20 cellular contexts compared by ENCODE assay signal in the genomic region with DNA sequence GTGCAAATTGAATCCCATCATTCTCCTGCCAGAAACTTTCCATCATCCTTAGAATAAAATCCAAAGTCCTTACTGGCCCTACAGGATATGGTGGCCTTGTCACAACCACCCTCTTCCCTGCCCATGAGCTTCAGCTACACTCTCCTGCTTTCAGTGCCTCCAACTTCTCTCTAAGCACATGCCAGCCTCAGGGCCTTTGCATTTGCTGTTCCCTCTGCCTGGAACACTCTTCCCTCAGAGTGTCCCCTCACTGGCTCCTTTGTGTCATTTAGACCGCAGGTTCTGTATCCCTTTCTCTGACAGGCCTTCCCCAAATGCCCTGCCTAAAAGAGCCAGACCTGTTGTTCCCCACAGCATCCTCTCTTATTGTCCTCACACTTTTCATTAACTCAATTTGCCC. TPM values are rescaled to one million over a fixed set of nuclear protein-coding genes. Genes with fewer than 3 reads are reported as not detected.
DNase-seq lines count a peak whose midpoint lies in the region; ATAC-seq and TF ChIP-seq lines count a peak whose summit lies in the region.
"Had no signal": no experiment of that assay in that cellular context is flagged by ENCODE, and none has a peak within 500 bp of the region (broad histone marks: within the 10 kb centered on the region; RNA-seq: fewer than 3 reads in every experiment).

No MANE protein-coding gene starts in this region.

- CTCF ChIA-PET in IMR-90 (lab: Yijun Ruan, JAX) = no interaction called here
- CTCF ChIA-PET in activated B cell treated with CpG ODN at 0.5 μM for 24 hours (lab: Charles Lee) = no interaction called here

- peak overlapping the region; percentile 18; the same call in 1 of the 3 replicates for H2BK15ac ChIP-seq in IMR-90 (ENCODE audit: low read depth, low read length)

- in situ Hi-C loops in IMR-90 (cut with MboI; ENCODE audit: low sequenced_read_pairs) (no loop called here), transverse colon (cut with MboI; ENCODE audit: low pct_ligation_motif_present in 1 of 4, low pct_unique_long_range_greater_than_20kb in 1 of 4, low sequenced_read_pairs in 3 of 4) (no loop called here)

- no peak overlapping the region for H4K5ac ChIP-seq in IMR-90 (ENCODE audit: low read depth, low read length)

- no TSS peak for BruUV-seq in IMR-90 (replicated peaks; lab: Mats Ljungman, UMichigan)

- no peak overlapping the region; a peak in 1 of 4 replicates for H4K8ac ChIP-seq in IMR-90 (ENCODE audit: low read depth in 2 of 2, low read length in 2 of 2)

- H3K36me3 Mint-ChIP-seq in CD14-positive monocyte (peaks cover 79 to 88% of the 10 kb centered on the region in 2 donors), activated B cell treated with CpG ODN at 0.5 μM for 24 hours (ENCODE audit: low read depth) (peaks cover 75% of the 10 kb centered on the region)
- no peaks in the 10 kb centered on the region for H3K36me3 Mint-ChIP-seq in T-helper 2 cell treated with Interferon-gamma antibody and Interleukin-4, amounts not matched to agents 5 μg/mL and 100 μg/mL, for 36 hours (ENCODE audit: low read depth)
- H3K36me3 Mint-ChIP-seq: CD8-positive, alpha-beta T cell; T-cell had no signal

- H3K4me3 ChIP-seq in IMR-90 (ENCODE audit: insufficient read depth, low read depth, low read length) (no peak overlapping the region), spleen (peak overlapping the region in 1 of 8 donors; percentile 43), transverse colon (no peak overlapping the region)
- H3K4me3 ChIP-seq: A549 had no signal

- no peak for TF ChIP-seq RAD21 in IMR-90 (IDR thresholded peaks at IDR 0.05; ENCODE audit: low read length)

- peaks cover 9% of the 10 kb centered on the region; the same call in 1 of the 2 replicates for H4K20me1 ChIP-seq in IMR-90 (ENCODE audit: insufficient read depth, low read length)

- H3K4me1 ChIP-seq in IMR-90 (ENCODE audit: control insufficient read depth, insufficient read depth, low read length) (peaks cover 10% of the 10 kb centered on the region), spleen (peaks cover 0 to 70% (median 31%) of the 10 kb centered on the region in 6 donors), transverse colon (no peaks in the 10 kb centered on the region)
- H3K4me1 ChIP-seq: A549 had no signal

- 0 out of 2 replicates have a peak overlapping the region, but pooled peaks have one; percentile 41 for H3K14ac ChIP-seq in IMR-90 (replicated peaks; ENCODE audit: low read depth, low read length)

- POLR2A ChIA-PET in IMR-90 (lab: Charles Lee; ENCODE audit: unreplicated experiment) = no interaction called here
- POLR2A ChIA-PET in activated B cell treated with CpG ODN at 0.5 μM for 24 hours (lab: Charles Lee) = no interaction called here

- dilution Hi-C loops in IMR-90 (cut with HindIII; ENCODE audit: low sequenced_read_pairs, unreplicated experiment) = no loop called here

- no CpG with 5 or more reads among the region's 1 CpG for WGBS in IMR-90 (ENCODE audit: extremely low coverage in 2 of 2, insufficient read length in 1 of 2), 2 experiments
- WGBS in spleen, 5 donors = 69 to 95% (median 79%) methylated on average over 1 of the region's 1 CpG
- 79 to 89% methylated on average over 1 of the region's 1 CpG for WGBS in transverse colon (ENCODE audit: low coverage in 1 of 2), 2 donors

- H3K4me1 Mint-ChIP-seq in CD14-positive monocyte (peaks cover 56% of the 10 kb centered on the region), activated B cell treated with CpG ODN at 0.5 μM for 24 hours (peaks cover 40% of the 10 kb centered on the region)
- peaks cover 13% of the 10 kb centered on the region for H3K4me1 Mint-ChIP-seq in T-helper 2 cell treated with Interferon-gamma antibody and Interleukin-4, amounts not matched to agents 5 μg/mL and 100 μg/mL, for 36 hours (ENCODE audit: low read depth)

- H3K4ac ChIP-seq in IMR-90 (ENCODE audit: low read depth, low read length) = peak overlapping the region; percentile 59; the same call in 1 of the 2 replicates

- H2AFZ ChIP-seq in IMR-90 (replicated peaks; ENCODE audit: low read length, poor library complexity) = peak overlapping the region; percentile 9

- TF ChIP-seq CTCF in CD14-positive monocyte (IDR thresholded peaks at IDR 0.05) (no peak), IMR-90 (conservative IDR thresholded peaks at IDR 0.05; ENCODE audit: low read depth, low read length) (no peak), activated B cell treated with CpG ODN at 0.5 μM for 24 hours (IDR thresholded peaks at IDR 0.05) (no peak), spleen (IDR thresholded peaks at IDR 0.05 in 8 of 11, conservative IDR thresholded peaks at IDR 0.05 in 3 of 11) (no peak), transverse colon (IDR thresholded peaks at IDR 0.05) (no peak)

- TF ChIP-seq POLR2A in IMR-90 (IDR thresholded peaks at IDR 0.05; ENCODE audit: low read depth, low read length) = no peak
- TF ChIP-seq POLR2A in spleen (IDR thresholded peaks at IDR 0.05) = no peak
- TF ChIP-seq POLR2A in transverse colon (IDR thresholded peaks at IDR 0.05) = no peak

- H3K79me1 ChIP-seq in IMR-90 (ENCODE audit: low read depth in 1 of 2, low read length in 2 of 2) = no peaks in the 10 kb centered on the region

- peak overlapping the region; percentile 11; the same call in 1 of the 2 replicates for H4K91ac ChIP-seq in IMR-90 (ENCODE audit: insufficient read depth, low read depth, low read length)

- peak overlapping the region; percentile 97 to 100 (median 99) for H3K27ac Mint-ChIP-seq in CD14-positive monocyte
- peak overlapping the region; percentile 15 for H3K27ac Mint-ChIP-seq in activated B cell treated with CpG ODN at 0.5 μM for 24 hours
- H3K27ac Mint-ChIP-seq in T-helper 2 cell treated with Interferon-gamma antibody and Interleukin-4, amounts not matched to agents 5 μg/mL and 100 μg/mL, for 36 hours = no peak overlapping the region
- H3K27ac Mint-ChIP-seq: CD8-positive, alpha-beta T cell had no signal

- H2AK9ac ChIP-seq in IMR-90 (replicated peaks; ENCODE audit: low read depth, low read length, poor library complexity) = peak overlapping the region; percentile 46

- H3K23ac ChIP-seq in IMR-90 (ENCODE audit: low read depth, low read length) = peak overlapping the region; percentile 27; the same call in 1 of the 2 replicates

- H3K9ac ChIP-seq in IMR-90 (ENCODE audit: low read depth, low read length) = no peak overlapping the region

- intact Hi-C loops in CD14-positive monocyte (cut with micrococcal nuclease) (loop anchor here in 1 of 2 donors (5.0 kb wide), 1 partner anchor 33 kb away; no protein-coding TSS in a partner anchor), IMR-90 (cut with micrococcal nuclease) (no loop called here), activated B cell treated with CpG ODN at 0.5 μM for 24 hours (cut with micrococcal nuclease) (no loop called here), spleen (cut with DNase I; ENCODE audit: low total_unique reads) (no loop called here), transverse colon (cut with DNase I; ENCODE audit: low total_unique reads) (no loop called here)

- H3K18ac ChIP-seq in IMR-90 (ENCODE audit: low read depth, low read length) = no peak overlapping the region

- no peak for TF ChIP-seq EP300 in transverse colon (IDR thresholded peaks at IDR 0.05; ENCODE audit: low read depth)

- peaks cover 0 to 2% (median 0%) of the 10 kb centered on the region in 7 donors for H3K9me3 Mint-ChIP-seq in CD14-positive monocyte
- H3K9me3 Mint-ChIP-seq in activated B cell treated with CpG ODN at 0.5 μM for 24 hours = no peaks in the 10 kb centered on the region
- no peaks in the 10 kb centered on the region for H3K9me3 Mint-ChIP-seq in T-helper 2 cell treated with Interferon-gamma antibody and Interleukin-4, amounts not matched to agents 5 μg/mL and 100 μg/mL, for 36 hours
- H3K9me3 Mint-ChIP-seq: CD8-positive, alpha-beta T cell; T-cell had no signal

- H3K56ac ChIP-seq in IMR-90 (ENCODE audit: extremely low read depth, insufficient read depth, low read length) = no peak overlapping the region

- no peaks in the 10 kb centered on the region for H3K36me3 ChIP-seq in IMR-90 (ENCODE audit: control insufficient read depth, insufficient read depth, low read length)
- H3K36me3 ChIP-seq in spleen = peaks cover 0 to 48% (median 13%) of the 10 kb centered on the region in 6 donors
- no peaks in the 10 kb centered on the region for H3K36me3 ChIP-seq in transverse colon

- ATAC-seq in IMR-90 (ENCODE audit: low read depth) = no peak
- no peak for ATAC-seq in activated B cell treated with CpG ODN at 0.5 μM for 24 hours (ENCODE audit: low read depth)
- ATAC-seq in HG02642 (IDR thresholded peaks at IDR 0.05; ENCODE audit: poor library complexity, unreplicated experiment) = no peak
- ATAC-seq: A549; CD8-positive, alpha-beta T cell; HepG2; Panc1; SK-N-SH treated with all-trans-retinoic acid at 6 μM for 48 hours; T-cell had no signal

- H2BK20ac ChIP-seq in IMR-90 (ENCODE audit: low read depth, low read length) = peak overlapping the region; percentile 82

- H3K4me3 Mint-ChIP-seq in CD14-positive monocyte = peak overlapping the region in 1 of 2 donors; percentile 29
- peak overlapping the region; percentile 11 for H3K4me3 Mint-ChIP-seq in activated B cell treated with CpG ODN at 0.5 μM for 24 hours
- no peak overlapping the region for H3K4me3 Mint-ChIP-seq in T-helper 2 cell treated with Interferon-gamma antibody and Interleukin-4, amounts not matched to agents 5 μg/mL and 100 μg/mL, for 36 hours
- H3K4me3 Mint-ChIP-seq: CD8-positive, alpha-beta T cell; T-cell had no signal

- H3K9me1 ChIP-seq in IMR-90 (ENCODE audit: insufficient read depth, low read length) = peaks cover 15% of the 10 kb centered on the region

- H3K9me3 ChIP-seq in IMR-90 (ENCODE audit: control insufficient read depth, insufficient read depth, low read length) (no peaks in the 10 kb centered on the region), spleen (no peaks in the 10 kb centered on the region), transverse colon (no peaks in the 10 kb centered on the region)
- H3K9me3 ChIP-seq: A549 had no signal

- H3K4me2 ChIP-seq in IMR-90 (ENCODE audit: low read depth, low read length) = no peak overlapping the region
- H3K4me2 ChIP-seq: A549 had no signal

- H2BK120ac ChIP-seq in IMR-90 (ENCODE audit: low read depth, low read length) = peak overlapping the region; percentile 72

- no peak overlapping the region for H2BK5ac ChIP-seq in IMR-90 (ENCODE audit: low read depth, low read length, poor library complexity, severe bottlenecking)

- H3K27ac ChIP-seq in IMR-90 (ENCODE audit: insufficient read depth, low read length) = no peak overlapping the region
- H3K27ac ChIP-seq in spleen = peak overlapping the region in 7 of 8 donors; percentile 45 to 92 (median 84)
- H3K27ac ChIP-seq in transverse colon = no peak overlapping the region
- H3K27ac ChIP-seq: A549 had no signal

- peaks cover 14% of the 10 kb centered on the region for H3K27me3 ChIP-seq in IMR-90 (ENCODE audit: control insufficient read depth, insufficient read depth, low read length)
- H3K27me3 ChIP-seq in spleen (replicated peaks in 1 of 7) = no peaks in the 10 kb centered on the region
- H3K27me3 ChIP-seq in transverse colon = peaks cover 6% of the 10 kb centered on the region

- H2AK5ac ChIP-seq in IMR-90 (ENCODE audit: low read depth, low read length) = peak overlapping the region; percentile 27; the same call in 1 of the 2 replicates

- DNase-seq in CD14-positive monocyte (ENCODE audit: low spot score) (no peak), IMR-90 (no peak), activated B cell treated with CpG ODN at 0.5 μM for 24 hours (no peak), spleen (no peak), transverse colon (no peak)
- DNase-seq in T-helper 2 cell treated with Interferon-gamma antibody and Interleukin-4, amounts not matched to agents 5 μg/mL and 100 μg/mL, for 36 hours (ENCODE audit: low spot score) = no peak
- DNase-seq in activated CD4-positive, CD25-positive, alpha-beta regulatory T cell (lab: John Stamatoyannopoulos, UW) = no peak
- DNase-seq: CD8-positive, alpha-beta T cell; DND-41; NCI-H1417; NCI-H1694 treated with DMSO at 0.1 percent for 48 hours; NCI-H446 treated with DMSO at 0.1 percent for 48 hours; T-cell had no signal

- peaks cover 0 to 4% (median 1%) of the 10 kb centered on the region in 3 donors for H3K27me3 Mint-ChIP-seq in CD14-positive monocyte (ENCODE audit: low read depth in 3 of 3)
- no peaks in the 10 kb centered on the region for H3K27me3 Mint-ChIP-seq in activated B cell treated with CpG ODN at 0.5 μM for 24 hours
- H3K27me3 Mint-ChIP-seq in T-helper 2 cell treated with Interferon-gamma antibody and Interleukin-4, amounts not matched to agents 5 μg/mL and 100 μg/mL, for 36 hours (ENCODE audit: low read depth) = peaks cover 2% of the 10 kb centered on the region

RNA-seq across cellular contexts. Expression of gene HCK, which starts 18.2 kb away (rescaled TPM):
- polyA plus RNA-seq in CD14-positive monocyte = 100 to 1,000 TPM; 526 to 688 TPM
- total RNA-seq in IMR-90 (2012; rRNA removed) = not detected in 2 replicates
- not detected in 2 replicates for polyA plus RNA-seq in IMR-90 (2012; rRNA removed)
- not detected in 2 replicates for polyA plus RNA-seq in IMR-90 (2012; cell fraction: cytosol; rRNA removed)
- polyA plus RNA-seq in IMR-90 (2012; cell fraction: nucleus; rRNA removed; ENCODE audit: low replicate concordance) = not detected in 2 replicates
- 183 TPM in 2 replicates for total RNA-seq in activated B cell treated with CpG ODN at 0.5 μM for 24 hours
- 100 to 1,000 TPM; 139 to 341 (median 155) TPM for total RNA-seq in spleen
- 10 to 100 TPM; 44.3 to 76.4 (median 53.0) TPM for polyA plus RNA-seq in spleen
- 10 to 100 TPM in 3 of 4 donors, 1 to 10 TPM in 1; 9.7 to 22.7 (median 11.7) TPM for total RNA-seq in transverse colon
- total RNA-seq: H4, HepG2, HT-29 had no signal

RNA-seq across cellular contexts. Expression of gene TM9SF4, which starts 39.2 kb away (rescaled TPM):
- polyA plus RNA-seq in CD14-positive monocyte (10 to 100 TPM; 49.7 to 78.5 TPM), IMR-90 (2012; rRNA removed) (59.1 and 62.0 TPM in 2 replicates), spleen (10 to 100 TPM; 12.0 to 13.7 (median 13.3) TPM)
- total RNA-seq in IMR-90 (2012; rRNA removed) (31.1 and 35.3 TPM in 2 replicates), activated B cell treated with CpG ODN at 0.5 μM for 24 hours (41.9 and 48.1 TPM in 2 replicates), spleen (10 to 100 TPM; 33.6 to 58.3 (median 42.7) TPM), transverse colon (10 to 100 TPM; 35.5 to 44.8 (median 42.6) TPM)
- 32.6 and 42.6 TPM in 2 replicates for polyA plus RNA-seq in IMR-90 (2012; cell fraction: cytosol; rRNA removed)
- 54.6 and 63.8 TPM in 2 replicates for polyA plus RNA-seq in IMR-90 (2012; cell fraction: nucleus; rRNA removed; ENCODE audit: low replicate concordance)

Comparison
In these comparisons a context has a peak if more than half of its experiments do, and no peak if none do; other contexts are left out.
1. H3K27ac ChIP-seq: peak in spleen (7 of 8); none in IMR-90 (single experiment) and transverse colon (0 of 4).
2. RNA of gene HCK, which starts 18.2 kb away (total RNA-seq): 183 TPM in activated B cell treated with CpG ODN at 0.5 μM for 24 hours, 139 to 341 TPM in spleen and 9.7 to 22.7 TPM in transverse colon; not detected in IMR-90; every median in the first group is over 10 times any median in the second.